ENCODE assay signal across 8 cellular contexts in genomic region chr9:83978992-83979811, GRCh38. TPM values are rescaled to one million over a fixed set of nuclear protein-coding genes. Genes with fewer than 3 reads are reported as not detected.
DNase-seq lines count a peak whose midpoint lies in the region; ATAC-seq and TF ChIP-seq lines count a peak whose summit lies in the region.

No MANE protein-coding gene starts in this region.

- no peak overlapping the region for H2AFZ ChIP-seq in smooth muscle cell (ENCODE audit: low read depth)

- H3K4me3 ChIP-seq in cardiac fibroblast (replicated peaks in 1 of 2; ENCODE audit: low read depth in 2 of 2, low read length in 2 of 2) (peak overlapping the region; percentile 95 to 100), smooth muscle cell (peak overlapping the region; percentile 84)

- peak overlapping the region; percentile 100 for H3K9ac ChIP-seq in smooth muscle cell (ENCODE audit: low read depth)

- H4K20me1 ChIP-seq in smooth muscle cell (ENCODE audit: low read depth), result peaks cover 52% of the 10 kb centered on the region

- H3F3A ChIP-seq in smooth muscle cell (ENCODE audit: low read depth), result peaks cover 28% of the 10 kb centered on the region

- H3K9me3 ChIP-seq in smooth muscle cell (replicated peaks; ENCODE audit: low read depth), result no peaks in the 10 kb centered on the region

- peak overlapping the region; percentile 96 for H3K27ac ChIP-seq in smooth muscle cell (ENCODE audit: low read depth)

- TF ChIP-seq CTCF in cardiac fibroblast (IDR thresholded peaks at IDR 0.05; ENCODE audit: low read depth, low read length) (no peak), smooth muscle cell (IDR thresholded peaks at IDR 0.05; ENCODE audit: borderline replicate concordance, insufficient read depth, poor library complexity, severe bottlenecking) (no peak)

- peaks cover 91% of the 10 kb centered on the region for H3K79me2 ChIP-seq in smooth muscle cell (ENCODE audit: low read depth)

- H3K4me1 ChIP-seq in smooth muscle cell (ENCODE audit: low read depth), result peaks cover 18% of the 10 kb centered on the region

- peak overlapping the region; percentile 94 for H3K4me2 ChIP-seq in smooth muscle cell

- ATAC-seq in HG02623 (IDR thresholded peaks at IDR 0.05; ENCODE audit: unreplicated experiment), result peak; percentile 18

- WGBS in smooth muscle cell (ENCODE audit: low lambda C conversion rate), result under 1% methylated on average over 41 of the region's 55 CpGs

- peak; percentile 89 for DNase-seq in EH (ENCODE audit: low read depth)
- peak; percentile 23 for DNase-seq in NCI-H2107 treated with DMSO at 0.1 percent for 48 hours (lab: John Stamatoyannopoulos, UW; ENCODE audit: unreplicated experiment)
- DNase-seq in activated CD4-positive, CD25-positive, alpha-beta regulatory T cell treated with anti-CD3 and anti-CD28 coated beads, Interleukin-2, amount 50 U/mL, for 16 hours (ENCODE audit: low read depth, low spot score), result peak; percentile 72
- DNase-seq in cardiac fibroblast (ENCODE audit: low read depth in 2 of 2), result peak; percentile 84 to 89
- DNase-seq in iris pigment epithelial cell (ENCODE audit: low read depth), result peak; percentile 80
- DNase-seq in smooth muscle cell (lab: John Stamatoyannopoulos, UW; ENCODE audit: unreplicated experiment), result peak; percentile 46
- DNase-seq in inferior parietal cortex (ENCODE audit: extremely low spot score), result no peak

- peaks cover 26% of the 10 kb centered on the region for H3K36me3 ChIP-seq in smooth muscle cell (ENCODE audit: low read depth)

- H3K27me3 ChIP-seq in smooth muscle cell (ENCODE audit: low read depth), result no peaks in the 10 kb centered on the region

RNA-seq across cellular contexts. Expression of gene HNRNPK, which starts 0.8 kb away (rescaled TPM):
- 532 and 584 TPM in 2 replicates for total RNA-seq in smooth muscle cell
- polyA plus RNA-seq in smooth muscle cell, result 468 and 469 TPM in 2 replicates

RNA-seq across cellular contexts. Expression of gene RMI1, which starts 1.4 kb away (rescaled TPM):
- 8.3 and 11.1 TPM in 2 replicates for total RNA-seq in smooth muscle cell
- 3.2 and 3.6 TPM in 2 replicates for polyA plus RNA-seq in smooth muscle cell

RNA-seq across cellular contexts. Expression of gene KIF27, which starts 58.0 kb away (rescaled TPM):
- total RNA-seq in smooth muscle cell, result 3.3 and 11.0 TPM in 2 replicates
- polyA plus RNA-seq in smooth muscle cell, result 1.9 and 4.4 TPM in 2 replicates
